In the genomic region with DNA sequence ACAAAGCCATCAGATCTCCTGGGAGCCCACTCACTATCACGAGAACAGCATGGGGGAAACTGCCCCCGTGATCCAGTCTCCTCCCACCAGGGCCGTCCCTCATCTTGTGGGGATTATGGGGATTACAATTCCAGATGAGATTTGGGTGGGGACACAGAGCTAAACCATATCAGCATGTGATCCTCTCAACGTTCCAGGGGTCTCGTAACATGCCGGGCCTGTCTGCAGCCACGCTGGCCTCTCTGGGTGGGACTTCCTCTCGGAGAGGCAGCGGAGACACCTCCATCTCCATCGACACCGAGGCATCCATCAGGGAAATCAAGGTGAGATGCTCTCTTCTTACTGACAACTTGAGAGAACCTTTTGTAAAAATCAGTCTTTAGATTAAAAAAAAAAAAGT, we compare ENCODE assay signal across 31 cellular contexts.
"Had no signal": no experiment of that assay in that cellular context is flagged by ENCODE, and none has a peak within 500 bp of the region (broad histone marks: within the 10 kb centered on the region; RNA-seq: fewer than 3 reads in every experiment).

No MANE protein-coding gene starts in this region.

- H3K9me3 ChIP-seq: adrenal gland, body of pancreas, colonic mucosa, esophagus squamous epithelium, gastroesophageal sphincter had no signal

- H3K9me3 Mint-ChIP-seq: activated CD4-positive, alpha-beta memory T cell treated with anti-CD3 and anti-CD28 coated beads for 36 hours; activated CD4-positive, alpha-beta T cell treated with anti-CD3 and anti-CD28 coated beads, Interleukin-2, amount 10 ng/mL, durations not matched to agents 24 days and 14 days; activated naive CD4-positive, alpha-beta T cell treated with anti-CD3 and anti-CD28 coated beads for 36 hours; activated naive CD4-positive, alpha-beta T cell treated with anti-CD3 and anti-CD28 coated beads, Interleukin-2, amount 50 U/mL, for 24 hours; activated naive CD8-positive, alpha-beta T cell treated with anti-CD3 and anti-CD28 coated beads for 36 hours; activated naive CD8-positive, alpha-beta T cell treated with anti-CD3 and anti-CD28 coated beads, Interleukin-2, amount 50 U/mL, for 24 hours; activated T-helper 2 cell treated with anti-CD3 and anti-CD28 coated beads, Interferon-gamma antibody, Interleukin-2, Interleukin-4, amounts not matched to agents 10 μg/mL and 5 μg/mL and 100 μg/mL, durations not matched to agents 14 hours and 24 hours and 36 hours; T-cell; T-helper 1 cell treated with Interleukin-12 subunit alpha and Interleukin-12 subunit beta and Interleukin-4 antibody, amounts not matched to agents 30 μg/mL and 1 μg/mL, for 36 hours; T-helper 2 cell treated with Interferon-gamma antibody and Interleukin-4, amounts not matched to agents 5 μg/mL and 100 μg/mL, for 36 hours had no signal

- ATAC-seq: activated CD4-positive, alpha-beta T cell treated with anti-CD3 and anti-CD28 coated beads for 36 hours; activated CD8-positive, alpha-beta memory T cell treated with anti-CD3 and anti-CD28 coated beads, Interleukin-2, amount 10 ng/mL, durations not matched to agents 7 days and 5 days; activated CD8-positive, alpha-beta T cell treated with anti-CD3 and anti-CD28 coated beads, Interleukin-2, amount 10 ng/mL, durations not matched to agents 7 days and 5 days; activated naive CD8-positive, alpha-beta T cell treated with anti-CD3 and anti-CD28 coated beads, Interleukin-2, amount 50 U/mL, for 24 hours; body of pancreas; gastroesophageal sphincter; T-cell had no signal

- H3K27ac Mint-ChIP-seq: activated CD4-positive, alpha-beta memory T cell treated with anti-CD3 and anti-CD28 coated beads for 36 hours; activated CD4-positive, alpha-beta T cell treated with anti-CD3 and anti-CD28 coated beads for 36 hours; activated CD8-positive, alpha-beta memory T cell treated with anti-CD3 and anti-CD28 coated beads, Interleukin-2, amount 10 ng/mL, durations not matched to agents 7 days and 5 days; activated CD8-positive, alpha-beta T cell treated with anti-CD3 and anti-CD28 coated beads, Interleukin-2, amount 10 ng/mL, durations not matched to agents 7 days and 5 days; activated naive CD4-positive, alpha-beta T cell treated with anti-CD3 and anti-CD28 coated beads for 36 hours; activated naive CD4-positive, alpha-beta T cell treated with anti-CD3 and anti-CD28 coated beads, Interleukin-2, amount 50 U/mL, for 24 hours; activated naive CD8-positive, alpha-beta T cell treated with anti-CD3 and anti-CD28 coated beads for 36 hours; T-cell; T-helper 1 cell treated with Interleukin-12 subunit alpha and Interleukin-12 subunit beta and Interleukin-4 antibody, amounts not matched to agents 30 μg/mL and 1 μg/mL, for 36 hours had no signal

- H3K4me3 Mint-ChIP-seq: activated CD4-positive, alpha-beta memory T cell treated with anti-CD3 and anti-CD28 coated beads for 36 hours; activated CD4-positive, alpha-beta T cell treated with anti-CD3 and anti-CD28 coated beads for 36 hours; activated CD4-positive, alpha-beta T cell treated with anti-CD3 and anti-CD28 coated beads, Interleukin-2, amount 10 ng/mL, durations not matched to agents 24 days and 14 days; activated CD8-positive, alpha-beta memory T cell treated with anti-CD3 and anti-CD28 coated beads, Interleukin-2, amount 10 ng/mL, durations not matched to agents 7 days and 5 days; activated CD8-positive, alpha-beta T cell treated with anti-CD3 and anti-CD28 coated beads, Interleukin-2, amount 10 ng/mL, durations not matched to agents 7 days and 5 days; activated naive CD4-positive, alpha-beta T cell treated with anti-CD3 and anti-CD28 coated beads for 36 hours; activated naive CD4-positive, alpha-beta T cell treated with anti-CD3 and anti-CD28 coated beads, Interleukin-2, amount 50 U/mL, for 24 hours; activated naive CD8-positive, alpha-beta T cell treated with anti-CD3 and anti-CD28 coated beads for 36 hours; activated naive CD8-positive, alpha-beta T cell treated with anti-CD3 and anti-CD28 coated beads, Interleukin-2, amount 50 U/mL, for 24 hours; T-cell; T-helper 1 cell treated with Interleukin-12 subunit alpha and Interleukin-12 subunit beta and Interleukin-4 antibody, amounts not matched to agents 30 μg/mL and 1 μg/mL, for 36 hours; T-helper 2 cell treated with Interferon-gamma antibody and Interleukin-4, amounts not matched to agents 5 μg/mL and 100 μg/mL, for 36 hours had no signal

- DNase-seq: activated CD4-positive, alpha-beta memory T cell treated with anti-CD3 and anti-CD28 coated beads for 36 hours; activated CD4-positive, alpha-beta T cell treated with anti-CD3 and anti-CD28 coated beads for 36 hours; activated CD4-positive, alpha-beta T cell treated with anti-CD3 and anti-CD28 coated beads, Interleukin-2, amount 10 ng/mL, durations not matched to agents 24 days and 14 days; activated CD4-positive, CD25-positive, alpha-beta regulatory T cell; activated CD4-positive, CD25-positive, alpha-beta regulatory T cell treated with anti-CD3 and anti-CD28 coated beads, Interleukin-2, amount 50 U/mL, for 72 hours; activated CD8-positive, alpha-beta memory T cell treated with anti-CD3 and anti-CD28 coated beads, Interleukin-2, amount 10 ng/mL, durations not matched to agents 7 days and 5 days; activated CD8-positive, alpha-beta memory T cell treated with anti-CD3 and anti-CD28 coated beads, Interleukin-2, amount 50 U/mL, for 4 hours; activated CD8-positive, alpha-beta T cell treated with anti-CD3 and anti-CD28 coated beads, Interleukin-2, amount 10 ng/mL, durations not matched to agents 7 days and 5 days; activated effector memory CD4-positive, alpha-beta T cell treated with anti-CD3 and anti-CD28 coated beads, Interleukin-2, amount 50 U/mL, for 16 hours; activated naive CD4-positive, alpha-beta T cell treated with anti-CD3 and anti-CD28 coated beads for 36 hours; activated naive CD8-positive, alpha-beta T cell treated with anti-CD3 and anti-CD28 coated beads for 36 hours; activated naive CD8-positive, alpha-beta T cell treated with anti-CD3 and anti-CD28 coated beads, Interleukin-2, amount 50 U/mL, for 24 hours; activated T-cell treated with anti-CD3 and anti-CD28 coated beads, Interleukin-2, amount 50 U/mL, for 1 hour; adrenal gland; amygdala; aorta; body of pancreas; caudate nucleus; cerebellar nuclear complex; colonic mucosa; effector CD8-positive, alpha-beta T cell; esophagus squamous epithelium; foreskin melanocyte; SW 1271; T-cell; T1000 had no signal

- H3K27me3 Mint-ChIP-seq: activated CD4-positive, alpha-beta memory T cell treated with anti-CD3 and anti-CD28 coated beads for 36 hours; activated CD4-positive, alpha-beta T cell treated with anti-CD3 and anti-CD28 coated beads for 36 hours; activated CD4-positive, alpha-beta T cell treated with anti-CD3 and anti-CD28 coated beads, Interleukin-2, amount 10 ng/mL, durations not matched to agents 24 days and 14 days; activated CD8-positive, alpha-beta memory T cell treated with anti-CD3 and anti-CD28 coated beads, Interleukin-2, amount 10 ng/mL, durations not matched to agents 7 days and 5 days; activated naive CD4-positive, alpha-beta T cell treated with anti-CD3 and anti-CD28 coated beads, Interleukin-2, amount 50 U/mL, for 24 hours; activated naive CD8-positive, alpha-beta T cell treated with anti-CD3 and anti-CD28 coated beads for 36 hours; activated naive CD8-positive, alpha-beta T cell treated with anti-CD3 and anti-CD28 coated beads, Interleukin-2, amount 50 U/mL, for 24 hours; T-cell had no signal
